9 cellular contexts compared by ENCODE assay signal in genomic region chr15:31214158-31214863, GRCh38.
DNase-seq lines count a peak whose midpoint lies in the region; ATAC-seq and TF ChIP-seq lines count a peak whose summit lies in the region.
"Had no signal": no experiment of that assay in that cellular context is flagged by ENCODE, and none has a peak within 500 bp of the region (broad histone marks: within the 10 kb centered on the region; RNA-seq: fewer than 3 reads in every experiment).

No MANE protein-coding gene starts in this region.

- DNase-seq in activated CD4-positive, alpha-beta T cell treated with anti-CD3 and anti-CD28 coated beads, Interleukin-2, amount 10 ng/mL, durations not matched to agents 7 days and 5 days, result peak; percentile 41
- DNase-seq in activated CD4-positive, alpha-beta T cell treated with anti-CD3 and anti-CD28 coated beads for 48 hours, result no peak
- no peak for DNase-seq in T-helper 2 cell treated with Interferon-gamma antibody and Interleukin-4, amounts not matched to agents 5 μg/mL and 100 μg/mL, for 36 hours (ENCODE audit: low spot score)
- DNase-seq in right atrium auricular region (ENCODE audit: low spot score), result no peak
- DNase-seq in thoracic aorta (ENCODE audit: low spot score), result no peak
- DNase-seq in NCI-H1436 (lab: John Stamatoyannopoulos, UW), result no peak
- DNase-seq in GDM1 (lab: John Stamatoyannopoulos, UW), result no peak
- DNase-seq in foreskin melanocyte, result no peak
- DNase-seq: NCI-H345 had no signal

- peaks cover 0 to 30% of the 10 kb centered on the region in 2 donors for H3K4me1 ChIP-seq in right atrium auricular region
- H3K4me1 ChIP-seq in thoracic aorta (ENCODE audit: control insufficient read depth in 1 of 2, low read depth in 2 of 2), result peaks cover 11 to 27% of the 10 kb centered on the region in 2 donors

- POLR2A ChIA-PET in activated CD4-positive, alpha-beta T cell treated with anti-CD3 and anti-CD28 coated beads, Interleukin-2, amount 10 ng/mL, durations not matched to agents 7 days and 5 days (lab: Charles Lee), result interaction anchor here (0.5 to 1.3 kb wide), 2 partner anchors 112 to 128 kb away, joined by 3 to 6 read pairs; partner anchors contain the start of gene KLF13

- no peaks in the 10 kb centered on the region for H3K36me3 ChIP-seq in right atrium auricular region
- no peaks in the 10 kb centered on the region for H3K36me3 ChIP-seq in thoracic aorta

- H3K9me3 ChIP-seq in right atrium auricular region (peaks cover 0 to 9% of the 10 kb centered on the region in 2 donors), thoracic aorta (peaks cover 2% of the 10 kb centered on the region)

- no peak for ATAC-seq in thoracic aorta (ENCODE audit: insufficient number of reproducible peaks, low FRiP score, low read depth)

- H3K27me3 ChIP-seq in right atrium auricular region, result no peaks in the 10 kb centered on the region
- no peaks in the 10 kb centered on the region for H3K27me3 ChIP-seq in thoracic aorta (replicated peaks; ENCODE audit: insufficient read depth)

- H3K27me3 Mint-ChIP-seq in activated CD4-positive, alpha-beta T cell treated with anti-CD3 and anti-CD28 coated beads, Interleukin-2, amount 10 ng/mL, durations not matched to agents 7 days and 5 days, result no peaks in the 10 kb centered on the region
- H3K27me3 Mint-ChIP-seq in T-helper 2 cell treated with Interferon-gamma antibody and Interleukin-4, amounts not matched to agents 5 μg/mL and 100 μg/mL, for 36 hours (ENCODE audit: low read depth), result no peaks in the 10 kb centered on the region

- peak overlapping the region; percentile 72 for H3K4me3 Mint-ChIP-seq in activated CD4-positive, alpha-beta T cell treated with anti-CD3 and anti-CD28 coated beads, Interleukin-2, amount 10 ng/mL, durations not matched to agents 7 days and 5 days
- peak overlapping the region; percentile 76 for H3K4me3 Mint-ChIP-seq in T-helper 2 cell treated with Interferon-gamma antibody and Interleukin-4, amounts not matched to agents 5 μg/mL and 100 μg/mL, for 36 hours

- TF ChIP-seq CTCF in right atrium auricular region (IDR thresholded peaks at IDR 0.05) (no peak), thoracic aorta (IDR thresholded peaks at IDR 0.05) (no peak)

- peak overlapping the region; percentile 88 to 99 for H3K27ac ChIP-seq in right atrium auricular region
- H3K27ac ChIP-seq in thoracic aorta, result peak overlapping the region; percentile 77 to 79

- H3K27ac Mint-ChIP-seq in activated CD4-positive, alpha-beta T cell treated with anti-CD3 and anti-CD28 coated beads, Interleukin-2, amount 10 ng/mL, durations not matched to agents 7 days and 5 days, result peak overlapping the region; percentile 88
- H3K27ac Mint-ChIP-seq in T-helper 2 cell treated with Interferon-gamma antibody and Interleukin-4, amounts not matched to agents 5 μg/mL and 100 μg/mL, for 36 hours, result peak overlapping the region; percentile 86

- peaks cover 72% of the 10 kb centered on the region for H3K4me1 Mint-ChIP-seq in activated CD4-positive, alpha-beta T cell treated with anti-CD3 and anti-CD28 coated beads, Interleukin-2, amount 10 ng/mL, durations not matched to agents 7 days and 5 days
- peaks cover 40% of the 10 kb centered on the region for H3K4me1 Mint-ChIP-seq in T-helper 2 cell treated with Interferon-gamma antibody and Interleukin-4, amounts not matched to agents 5 μg/mL and 100 μg/mL, for 36 hours (ENCODE audit: low read depth)

- H3K36me3 Mint-ChIP-seq in activated CD4-positive, alpha-beta T cell treated with anti-CD3 and anti-CD28 coated beads, Interleukin-2, amount 10 ng/mL, durations not matched to agents 7 days and 5 days (ENCODE audit: low read depth), result peaks cover 11% of the 10 kb centered on the region
- peaks cover 7% of the 10 kb centered on the region for H3K36me3 Mint-ChIP-seq in T-helper 2 cell treated with Interferon-gamma antibody and Interleukin-4, amounts not matched to agents 5 μg/mL and 100 μg/mL, for 36 hours (ENCODE audit: low read depth)

- CTCF ChIA-PET in activated CD4-positive, alpha-beta T cell treated with anti-CD3 and anti-CD28 coated beads, Interleukin-2, amount 10 ng/mL, durations not matched to agents 7 days and 5 days (lab: Charles Lee), result interaction anchor here (0.7 to 2.1 kb wide), 24 partner anchors 9 to 281 kb away, joined by 3 to 9 read pairs (median 4); partner anchors contain the start of gene KLF13

- H3K9me3 Mint-ChIP-seq in activated CD4-positive, alpha-beta T cell treated with anti-CD3 and anti-CD28 coated beads, Interleukin-2, amount 10 ng/mL, durations not matched to agents 7 days and 5 days, result peaks cover 11% of the 10 kb centered on the region
- H3K9me3 Mint-ChIP-seq in T-helper 2 cell treated with Interferon-gamma antibody and Interleukin-4, amounts not matched to agents 5 μg/mL and 100 μg/mL, for 36 hours, result peaks cover 16% of the 10 kb centered on the region

- H3K4me3 ChIP-seq in right atrium auricular region (no peak overlapping the region), thoracic aorta (no peak overlapping the region)
